17 cellular contexts compared by ENCODE assay signal in the genomic region with DNA sequence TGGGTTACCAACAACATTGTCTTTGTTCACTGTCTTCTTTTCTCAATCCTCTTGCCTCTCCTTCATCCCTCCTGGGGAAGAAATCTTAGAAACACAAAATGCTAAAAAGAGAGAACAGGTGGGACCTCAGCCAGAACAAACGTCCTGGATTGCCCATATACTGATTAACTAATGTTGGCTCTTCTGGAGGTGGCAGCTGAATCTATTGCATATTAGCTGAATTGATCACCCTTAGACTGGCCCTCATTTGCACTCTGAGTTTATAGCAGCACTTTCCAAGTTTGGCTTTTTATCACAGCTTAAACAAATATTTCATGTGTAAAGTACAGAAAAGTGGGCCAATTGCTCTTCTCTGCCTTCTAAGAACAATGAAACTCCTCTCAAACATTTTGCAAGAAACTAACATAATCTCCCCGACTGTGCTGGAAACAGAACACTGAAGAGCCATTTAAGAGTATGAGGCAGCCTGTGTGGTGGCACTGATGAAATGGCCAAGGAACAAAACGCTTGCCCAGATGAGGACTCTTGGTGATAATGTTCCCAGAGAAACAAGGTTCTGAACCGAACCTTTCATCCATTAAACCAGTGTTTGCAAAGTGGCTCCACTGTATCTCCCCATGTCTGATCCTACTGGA.
"Had no signal": no experiment of that assay in that cellular context is flagged by ENCODE, and none has a peak within 500 bp of the region (broad histone marks: within the 10 kb centered on the region; RNA-seq: fewer than 3 reads in every experiment).

No MANE protein-coding gene starts in this region.

- H3K9me3 Mint-ChIP-seq: activated T-cell treated with anti-CD3 and anti-CD28 coated beads, Interleukin-2, amount 50 U/mL, for 4 hours; effector memory CD8-positive, alpha-beta T cell; stimulated activated effector memory CD8-positive, alpha-beta T cell treated with anti-CD3 and anti-CD28 coated beads, Interleukin-12 subunit alpha, Interleukin-12 subunit beta, amount 100 ng/mL, for 72 hours; T-helper 2 cell treated with Interferon-gamma antibody and Interleukin-4, amounts not matched to agents 5 μg/mL and 100 μg/mL, for 36 hours had no signal

- H3K9me3 ChIP-seq: tibial nerve had no signal

- DNase-seq: activated CD4-positive, alpha-beta T cell treated with anti-CD3 and anti-CD28 coated beads for 1 hour; activated CD4-positive, alpha-beta T cell treated with anti-CD3 and anti-CD28 coated beads, Interleukin-2, amount 50 U/mL, for 48 hours; activated gamma-delta T cell; activated T-cell treated with anti-CD3 and anti-CD28 coated beads, Interleukin-2, amount 50 U/mL, for 4 hours; cerebellar nuclear complex; effector memory CD8-positive, alpha-beta T cell; hypothalamus; nephron progenitor cell; small intestine; SW 1271 had no signal

- H3K4me3 ChIP-seq: gastroesophageal sphincter, tibial nerve had no signal

- H3K36me3 Mint-ChIP-seq: activated naive CD8-positive, alpha-beta T cell; stimulated activated effector memory CD8-positive, alpha-beta T cell treated with anti-CD3 and anti-CD28 coated beads, Interleukin-12 subunit alpha, Interleukin-12 subunit beta, amount 100 ng/mL, for 72 hours had no signal

- H3K27ac ChIP-seq: epithelial cell of prostate, gastroesophageal sphincter, tibial nerve had no signal

- H3K4me1 ChIP-seq: gastroesophageal sphincter had no signal

- H3K36me3 ChIP-seq: gastroesophageal sphincter, tibial nerve had no signal

- H3K4me1 Mint-ChIP-seq: stimulated activated effector memory CD8-positive, alpha-beta T cell treated with anti-CD3 and anti-CD28 coated beads, Interleukin-12 subunit alpha, Interleukin-12 subunit beta, amount 100 ng/mL, for 72 hours had no signal

- H3K27ac Mint-ChIP-seq: activated naive CD8-positive, alpha-beta T cell; dendritic cell treated with granulocyte-macrophage colony-stimulating factor and Interleukin-4, amounts not matched to agents 40 ng/mL and 50 ng/mL, for 4 days; effector memory CD8-positive, alpha-beta T cell; nephron progenitor cell; stimulated activated effector memory CD8-positive, alpha-beta T cell treated with anti-CD3 and anti-CD28 coated beads, Interleukin-12 subunit alpha, Interleukin-12 subunit beta, amount 100 ng/mL, for 72 hours; T-helper 2 cell treated with Interferon-gamma antibody and Interleukin-4, amounts not matched to agents 5 μg/mL and 100 μg/mL, for 36 hours had no signal

- H3K27me3 ChIP-seq: gastroesophageal sphincter, tibial nerve had no signal

- H3K4me3 Mint-ChIP-seq: activated naive CD8-positive, alpha-beta T cell; activated T-cell treated with anti-CD3 and anti-CD28 coated beads, Interleukin-2, amount 50 U/mL, for 4 hours; dendritic cell treated with granulocyte-macrophage colony-stimulating factor and Interleukin-4, amounts not matched to agents 40 ng/mL and 50 ng/mL, for 4 days; effector memory CD8-positive, alpha-beta T cell; nephron progenitor cell; stimulated activated effector memory CD8-positive, alpha-beta T cell treated with anti-CD3 and anti-CD28 coated beads, Interleukin-12 subunit alpha, Interleukin-12 subunit beta, amount 100 ng/mL, for 72 hours; T-helper 2 cell treated with Interferon-gamma antibody and Interleukin-4, amounts not matched to agents 5 μg/mL and 100 μg/mL, for 36 hours had no signal

- ATAC-seq: activated T-cell treated with anti-CD3 and anti-CD28 coated beads, Interleukin-2, amount 50 U/mL, for 4 hours; effector memory CD8-positive, alpha-beta T cell; gastroesophageal sphincter; stimulated activated effector memory CD8-positive, alpha-beta T cell treated with anti-CD3 and anti-CD28 coated beads, Interleukin-12 subunit alpha, Interleukin-12 subunit beta, amount 100 ng/mL, for 72 hours had no signal
